9 cellular contexts compared by ENCODE assay signal in the genomic region with DNA sequence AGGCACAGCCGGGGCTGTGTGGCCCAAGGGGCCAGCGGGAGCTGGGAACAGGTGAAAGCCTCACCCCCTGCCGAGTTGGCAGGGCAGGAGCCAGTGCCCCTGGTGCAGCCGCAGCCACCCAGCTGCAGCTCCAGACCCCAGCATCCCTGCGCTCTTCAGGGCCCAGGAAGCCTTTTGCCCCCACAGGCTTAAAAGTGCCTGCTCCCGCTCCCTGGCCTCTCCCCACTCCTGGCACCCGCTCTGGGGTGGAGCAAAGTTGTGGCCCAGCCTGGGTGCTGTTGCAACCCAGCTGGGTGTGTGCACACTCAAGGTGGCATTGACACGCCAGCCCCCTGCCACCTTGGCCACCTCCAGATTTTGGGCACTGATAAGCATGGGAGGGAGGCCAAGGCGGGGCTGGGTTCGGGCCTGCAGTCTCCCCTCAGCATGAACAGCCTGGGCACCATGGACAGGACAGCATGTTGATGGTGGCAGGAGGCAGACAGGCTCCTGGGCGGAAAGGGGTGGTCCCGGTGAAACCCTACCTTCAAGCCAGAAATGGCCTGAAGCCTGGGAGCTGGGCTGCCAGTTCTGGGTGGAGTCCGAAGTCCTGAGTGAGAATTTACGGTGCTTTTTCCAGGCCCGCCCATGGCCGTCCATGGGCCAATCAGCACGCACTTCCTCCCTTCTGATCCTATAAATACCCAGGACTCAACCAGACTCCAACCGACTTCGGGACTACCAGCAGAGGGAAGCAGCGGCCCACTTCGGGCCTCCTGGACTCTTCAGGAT. TPM values are rescaled to one million over a fixed set of nuclear protein-coding genes. Genes with fewer than 3 reads are reported as not detected.
DNase-seq lines count a peak whose midpoint lies in the region; ATAC-seq, FAIRE-seq and TF ChIP-seq lines count a peak whose summit lies in the region.
"Had no signal": no experiment of that assay in that cellular context is flagged by ENCODE, and none has a peak within 500 bp of the region (broad histone marks: within the 10 kb centered on the region; RNA-seq: fewer than 3 reads in every experiment).

No MANE protein-coding gene starts in this region.

- no peak overlapping the region for H3K27ac ChIP-seq in kidney (ENCODE audit: low read depth in 2 of 2, low read length in 2 of 2)

- no peaks in the 10 kb centered on the region for H3K9me3 ChIP-seq in kidney (ENCODE audit: control insufficient read depth in 1 of 2, low read length in 2 of 2)

- ATAC-seq in left colon (peak; percentile 95), HG02610 (IDR thresholded peaks at IDR 0.05; ENCODE audit: unreplicated experiment) (no peak), HG03565 (IDR thresholded peaks at IDR 0.05; ENCODE audit: unreplicated experiment) (no peak), HG03108 (IDR thresholded peaks at IDR 0.05; ENCODE audit: unreplicated experiment) (no peak)

- H3K4me3 ChIP-seq in kidney (ENCODE audit: low read length in 2 of 2), result no peak overlapping the region

- H3K9ac ChIP-seq in kidney (ENCODE audit: low read length in 2 of 2), result no peak overlapping the region

- H3K4me1 ChIP-seq in kidney (ENCODE audit: control insufficient read depth in 1 of 2, insufficient read depth in 1 of 2, low read depth in 1 of 2, low read length in 2 of 2), result peaks cover 0 to 3% of the 10 kb centered on the region in 2 donors

- intact Hi-C loops in left colon (cut with DNase I, micrococcal nuclease) (no loop called here), kidney (cut with DNase I) (no loop called here)

- no peak for FAIRE-seq in kidney (lab: Jason Lieb, UNC)

- DNase-seq in COR-L47 (lab: John Stamatoyannopoulos, UW), result peak; percentile 42
- DNase-seq in HT1080 (ENCODE audit: low read depth), result peak; percentile 68
- peak; percentile 60 for DNase-seq in SKM-1 treated with dmso at 0.1 percent for 144 hours (lab: John Stamatoyannopoulos, UW; ENCODE audit: unreplicated experiment)
- DNase-seq in left colon, result peak; percentile 55 to 59
- DNase-seq in kidney, result no peak

- TF ChIP-seq CTCF in kidney (IDR thresholded peaks at IDR 0.05; ENCODE audit: borderline replicate concordance, extremely low read depth, insufficient read depth), result no peak

- H3K36me3 ChIP-seq in kidney (ENCODE audit: control insufficient read depth in 1 of 2, insufficient read depth in 2 of 2, low read length in 2 of 2), result no peaks in the 10 kb centered on the region

RNA-seq across cellular contexts. Expression of a gene that starts 23.5 kb away (rescaled TPM):
- total RNA-seq in HT1080 (2014; rRNA removed; shearing (Covaris generic)), result 29.8 and 39.7 TPM in 2 replicates
- 62.0 and 63.5 TPM in 2 replicates for polyA plus RNA-seq in HT1080 (2015; cell fraction: cytosol; rRNA removed)
- 92.3 and 95.0 TPM in 2 replicates for polyA plus RNA-seq in HT1080 (2015; cell fraction: nucleus; rRNA removed)
- total RNA-seq in left colon (10 to 100 TPM; 23.7 to 31.2 TPM), kidney (43.7 TPM)
- polyA plus RNA-seq in kidney (ENCODE audit: insufficient read depth, low read depth, low replicate concordance), result 129 TPM

RNA-seq across cellular contexts. Expression of a gene that starts 32.1 kb away (rescaled TPM):
- 64.0 and 80.6 TPM in 2 replicates for total RNA-seq in HT1080 (2014; rRNA removed; shearing (Covaris generic))
- polyA plus RNA-seq in HT1080 (2015; cell fraction: cytosol; rRNA removed), result 39.9 and 40.2 TPM in 2 replicates
- 64.2 and 74.6 TPM in 2 replicates for polyA plus RNA-seq in HT1080 (2015; cell fraction: nucleus; rRNA removed)
- total RNA-seq in left colon, result 10 to 100 TPM; 70.8 to 72.3 TPM
- 74.7 TPM for total RNA-seq in kidney
- 68.4 TPM for polyA plus RNA-seq in kidney (ENCODE audit: insufficient read depth, low read depth, low replicate concordance)

RNA-seq across cellular contexts. Expression of a gene that starts 36.7 kb away (rescaled TPM):
- 10.3 and 13.6 TPM in 2 replicates for total RNA-seq in HT1080 (2014; rRNA removed; shearing (Covaris generic))
- 6.4 and 8.3 TPM in 2 replicates for polyA plus RNA-seq in HT1080 (2015; cell fraction: cytosol; rRNA removed)
- polyA plus RNA-seq in HT1080 (2015; cell fraction: nucleus; rRNA removed), result 10.5 and 12.3 TPM in 2 replicates
- total RNA-seq in left colon (10 to 100 TPM; 21.7 to 22.4 TPM), kidney (18.3 TPM)
- 6.3 TPM for polyA plus RNA-seq in kidney (ENCODE audit: insufficient read depth, low read depth, low replicate concordance)

RNA-seq across cellular contexts. Expression of a gene that starts 42.8 kb away (rescaled TPM):
- total RNA-seq in HT1080 (2014; rRNA removed; shearing (Covaris generic)), result not detected in 2 replicates
- not detected in 2 replicates for polyA plus RNA-seq in HT1080 (2015; cell fraction: cytosol; rRNA removed)
- not detected in 2 replicates for polyA plus RNA-seq in HT1080 (2015; cell fraction: nucleus; rRNA removed)
- total RNA-seq in left colon, result 10 to 100 TPM; 29.5 to 35.9 TPM
- 6.6 TPM for total RNA-seq in kidney
- 6.7 TPM for polyA plus RNA-seq in kidney (ENCODE audit: insufficient read depth, low read depth, low replicate concordance)
- polyA plus RNA-seq: IgD-negative memory B cell had no signal
